1 cellular context compared by ENCODE assay signal in genomic region chr16:67460168-67460567, GRCh38.
TF ChIP-seq lines count a peak whose summit lies in the region.

No MANE protein-coding gene starts in this region.

TF ChIP-seq in WTC11, 78 proteins besides CTCF, POLR2A, EP300 and RAD21:
- TF ChIP-seq, protein P1, sequence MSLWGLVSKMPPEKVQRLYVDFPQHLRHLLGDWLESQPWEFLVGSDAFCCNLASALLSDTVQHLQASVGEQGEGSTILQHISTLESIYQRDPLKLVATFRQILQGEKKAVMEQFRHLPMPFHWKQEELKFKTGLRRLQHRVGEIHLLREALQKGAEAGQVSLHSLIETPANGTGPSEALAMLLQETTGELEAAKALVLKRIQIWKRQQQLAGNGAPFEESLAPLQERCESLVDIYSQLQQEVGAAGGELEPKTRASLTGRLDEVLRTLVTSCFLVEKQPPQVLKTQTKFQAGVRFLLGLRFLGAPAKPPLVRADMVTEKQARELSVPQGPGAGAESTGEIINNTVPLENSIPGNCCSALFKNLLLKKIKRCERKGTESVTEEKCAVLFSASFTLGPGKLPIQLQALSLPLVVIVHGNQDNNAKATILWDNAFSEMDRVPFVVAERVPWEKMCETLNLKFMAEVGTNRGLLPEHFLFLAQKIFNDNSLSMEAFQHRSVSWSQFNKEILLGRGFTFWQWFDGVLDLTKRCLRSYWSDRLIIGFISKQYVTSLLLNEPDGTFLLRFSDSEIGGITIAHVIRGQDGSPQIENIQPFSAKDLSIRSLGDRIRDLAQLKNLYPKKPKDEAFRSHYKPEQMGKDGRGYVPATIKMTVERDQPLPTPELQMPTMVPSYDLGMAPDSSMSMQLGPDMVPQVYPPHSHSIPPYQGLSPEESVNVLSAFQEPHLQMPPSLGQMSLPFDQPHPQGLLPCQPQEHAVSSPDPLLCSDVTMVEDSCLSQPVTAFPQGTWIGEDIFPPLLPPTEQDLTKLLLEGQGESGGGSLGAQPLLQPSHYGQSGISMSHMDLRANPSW (CRISPR knock-in tag; conservative IDR thresholded peaks at IDR 0.05; ENCODE audit: low read depth): no peak
- TF ChIP-seq, protein P2, sequence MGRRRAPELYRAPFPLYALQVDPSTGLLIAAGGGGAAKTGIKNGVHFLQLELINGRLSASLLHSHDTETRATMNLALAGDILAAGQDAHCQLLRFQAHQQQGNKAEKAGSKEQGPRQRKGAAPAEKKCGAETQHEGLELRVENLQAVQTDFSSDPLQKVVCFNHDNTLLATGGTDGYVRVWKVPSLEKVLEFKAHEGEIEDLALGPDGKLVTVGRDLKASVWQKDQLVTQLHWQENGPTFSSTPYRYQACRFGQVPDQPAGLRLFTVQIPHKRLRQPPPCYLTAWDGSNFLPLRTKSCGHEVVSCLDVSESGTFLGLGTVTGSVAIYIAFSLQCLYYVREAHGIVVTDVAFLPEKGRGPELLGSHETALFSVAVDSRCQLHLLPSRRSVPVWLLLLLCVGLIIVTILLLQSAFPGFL (CRISPR knock-in tag; IDR thresholded peaks at IDR 0.05; ENCODE audit: borderline replicate concordance): no peak
- TF ChIP-seq TEAD4 (CRISPR knock-in tag; IDR thresholded peaks at IDR 0.05): no peak
- TF ChIP-seq CBFB (CRISPR knock-in tag; IDR thresholded peaks at IDR 0.05; ENCODE audit: low read depth): no peak
- no peak for TF ChIP-seq SP1 (CRISPR knock-in tag; conservative IDR thresholded peaks at IDR 0.05)
- no peak for TF ChIP-seq ATF1 (CRISPR knock-in tag; IDR thresholded peaks at IDR 0.05)
- no peak for TF ChIP-seq ZMAT4 (CRISPR knock-in tag; IDR thresholded peaks at IDR 0.05)
- TF ChIP-seq ZNF138 (CRISPR knock-in tag; conservative IDR thresholded peaks at IDR 0.05): no peak
- no peak for TF ChIP-seq ZNF317 (CRISPR knock-in tag; IDR thresholded peaks at IDR 0.05; ENCODE audit: borderline replicate concordance, low read depth)
- TF ChIP-seq TP53 (CRISPR knock-in tag; IDR thresholded peaks at IDR 0.05): no peak
- TF ChIP-seq FOXP1 (CRISPR knock-in tag; IDR thresholded peaks at IDR 0.05; ENCODE audit: borderline replicate concordance): no peak
- no peak for TF ChIP-seq ZNF121 (CRISPR knock-in tag; IDR thresholded peaks at IDR 0.05)
- TF ChIP-seq MYBL2 (CRISPR knock-in tag; IDR thresholded peaks at IDR 0.05): no peak
- TF ChIP-seq KAT7 (CRISPR knock-in tag; IDR thresholded peaks at IDR 0.05; ENCODE audit: borderline replicate concordance): no peak
- no peak for TF ChIP-seq NR2C2 (CRISPR knock-in tag; IDR thresholded peaks at IDR 0.05)
TF ChIP-seq in WTC11: peak in this region for 0.
